Comparison of ENCODE assay signal across 14 cellular contexts in the genomic region with DNA sequence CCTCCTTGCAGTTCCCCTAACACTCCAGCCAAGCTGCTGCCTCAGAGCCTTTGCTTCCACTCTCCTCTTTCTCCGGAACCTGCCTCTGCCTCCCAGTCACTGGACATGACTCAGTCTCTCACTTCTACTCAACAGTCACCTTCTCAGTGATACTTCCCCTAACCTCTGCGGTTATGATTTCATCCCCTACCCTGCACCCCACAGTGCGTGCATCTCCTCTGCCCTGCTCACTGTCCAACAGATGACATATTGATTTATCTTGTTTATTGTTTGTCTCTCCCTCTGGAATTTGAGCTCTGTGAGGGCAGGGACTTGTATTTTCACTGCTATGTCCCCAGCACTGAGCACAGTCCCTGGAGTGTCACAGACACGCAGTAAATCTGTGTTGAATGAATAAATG.
DNase-seq lines count a peak whose midpoint lies in the region; ATAC-seq and TF ChIP-seq lines count a peak whose summit lies in the region.
"Had no signal": no experiment of that assay in that cellular context is flagged by ENCODE, and none has a peak within 500 bp of the region (broad histone marks: within the 10 kb centered on the region; RNA-seq: fewer than 3 reads in every experiment).

No MANE protein-coding gene starts in this region.

- TF ChIP-seq EP300 in ovary (IDR thresholded peaks at IDR 0.05): no peak

- H3K27ac Mint-ChIP-seq in activated CD4-positive, alpha-beta T cell treated with anti-CD3 and anti-CD28 coated beads, Interleukin-2, amount 10 ng/mL, durations not matched to agents 24 days and 14 days: no peak overlapping the region
- H3K27ac Mint-ChIP-seq in central memory CD8-positive, alpha-beta T cell (ENCODE audit: low read depth): no peak overlapping the region

- H3K4me3 ChIP-seq in ovary (no peak overlapping the region), esophagus squamous epithelium (no peak overlapping the region)
- H3K4me3 ChIP-seq: A549 had no signal

- DNase-seq in activated CD4-positive, alpha-beta T cell treated with anti-CD3 and anti-CD28 coated beads, Interleukin-2, amount 10 ng/mL, durations not matched to agents 24 days and 14 days: no peak
- DNase-seq in activated CD4-positive, alpha-beta T cell treated with anti-CD3 and anti-CD28 coated beads, Interleukin-2, amount 50 U/mL, for 4 hours: no peak
- DNase-seq in HT1080 (ENCODE audit: low read depth) (peak; percentile 74), ovary (no peak), DMS53 treated with DMSO at 0.1 percent for 48 hours (lab: John Stamatoyannopoulos, UW; ENCODE audit: unreplicated experiment) (no peak), esophagus squamous epithelium (lab: John Stamatoyannopoulos, UW) (no peak)
- DNase-seq in central memory CD8-positive, alpha-beta T cell (ENCODE audit: low spot score in 2 of 2): no peak
- peak; percentile 50 for DNase-seq in stimulated activated CD4-positive, alpha-beta T cell treated with anti-CD3 and anti-CD28 coated beads, Interleukin-1b, Interleukin-23, amount 100 ng/mL, for 48 hours
- DNase-seq: Caco-2, glutamatergic neuron, islet precursor cell, NCI-H1417 had no signal

- TF ChIP-seq CTCF in ovary (IDR thresholded peaks at IDR 0.05) (no peak), esophagus squamous epithelium (IDR thresholded peaks at IDR 0.05) (no peak)

- no peak overlapping the region for H3K27ac ChIP-seq in ovary
- no peak overlapping the region for H3K27ac ChIP-seq in esophagus squamous epithelium
- H3K27ac ChIP-seq: A549 had no signal

- H3K9me3 Mint-ChIP-seq in activated CD4-positive, alpha-beta T cell treated with anti-CD3 and anti-CD28 coated beads, Interleukin-2, amount 10 ng/mL, durations not matched to agents 24 days and 14 days: no peaks in the 10 kb centered on the region
- no peaks in the 10 kb centered on the region for H3K9me3 Mint-ChIP-seq in central memory CD8-positive, alpha-beta T cell

- intact Hi-C loops in activated CD4-positive, alpha-beta T cell treated with anti-CD3 and anti-CD28 coated beads, Interleukin-2, amount 10 ng/mL, durations not matched to agents 24 days and 14 days (cut with micrococcal nuclease): no loop called here
- intact Hi-C loops in ovary (cut with DNase I) (no loop called here), esophagus squamous epithelium (cut with DNase I) (no loop called here)

- H3K36me3 ChIP-seq in ovary: no peaks in the 10 kb centered on the region
- H3K36me3 ChIP-seq in esophagus squamous epithelium: no peaks in the 10 kb centered on the region

- 85 to 90% (median 87%) methylated on average over 4 of the region's 4 CpGs for WGBS in ovary, 3 donors
- WGBS in esophagus squamous epithelium, 2 donors: 62 to 89% methylated on average over 3 to 4 of the region's 4 CpGs

- peak overlapping the region; percentile 55 for H3K4me3 Mint-ChIP-seq in activated CD4-positive, alpha-beta T cell treated with anti-CD3 and anti-CD28 coated beads, Interleukin-2, amount 10 ng/mL, durations not matched to agents 24 days and 14 days
- peak overlapping the region; percentile 4 for H3K4me3 Mint-ChIP-seq in central memory CD8-positive, alpha-beta T cell

- no peak for ATAC-seq in central memory CD8-positive, alpha-beta T cell (replicated peaks; ENCODE audit: extremely low read depth, poor library complexity, severe bottlenecking)
- ATAC-seq: A549, Panc1 had no signal

- no peaks in the 10 kb centered on the region for H3K27me3 ChIP-seq in ovary
- peaks cover 0 to 40% (median 0%) of the 10 kb centered on the region in 4 donors for H3K27me3 ChIP-seq in esophagus squamous epithelium

- TF ChIP-seq POLR2A in ovary (IDR thresholded peaks at IDR 0.05) (no peak), esophagus squamous epithelium (IDR thresholded peaks at IDR 0.05) (no peak)

- peaks cover 39% of the 10 kb centered on the region for H3K27me3 Mint-ChIP-seq in activated CD4-positive, alpha-beta T cell treated with anti-CD3 and anti-CD28 coated beads, Interleukin-2, amount 10 ng/mL, durations not matched to agents 24 days and 14 days
- peaks cover 27% of the 10 kb centered on the region for H3K27me3 Mint-ChIP-seq in central memory CD8-positive, alpha-beta T cell

- H3K4me1 ChIP-seq in ovary (ENCODE audit: insufficient read depth): no peaks in the 10 kb centered on the region
- peaks cover 0 to 8% (median 0%) of the 10 kb centered on the region in 3 donors for H3K4me1 ChIP-seq in esophagus squamous epithelium
- H3K4me1 ChIP-seq: A549, Caco-2 had no signal

- H3K36me3 Mint-ChIP-seq in activated CD4-positive, alpha-beta T cell treated with anti-CD3 and anti-CD28 coated beads, Interleukin-2, amount 10 ng/mL, durations not matched to agents 24 days and 14 days (ENCODE audit: low read depth): no peaks in the 10 kb centered on the region
- H3K36me3 Mint-ChIP-seq in central memory CD8-positive, alpha-beta T cell (ENCODE audit: insufficient read depth): peaks cover 1% of the 10 kb centered on the region

- peaks cover 17% of the 10 kb centered on the region for H3K4me1 Mint-ChIP-seq in activated CD4-positive, alpha-beta T cell treated with anti-CD3 and anti-CD28 coated beads, Interleukin-2, amount 10 ng/mL, durations not matched to agents 24 days and 14 days
- peaks cover 11% of the 10 kb centered on the region for H3K4me1 Mint-ChIP-seq in central memory CD8-positive, alpha-beta T cell

- H3K9me3 ChIP-seq in ovary (no peaks in the 10 kb centered on the region), esophagus squamous epithelium (no peaks in the 10 kb centered on the region)
- H3K9me3 ChIP-seq: A549, Caco-2 had no signal

Comparison
In these comparisons a context has a peak if more than half of its experiments do, and no peak if none do; other contexts are left out.
1. DNase-seq: peak in HT1080 (single experiment) and stimulated activated CD4-positive, alpha-beta T cell treated with anti-CD3 and anti-CD28 coated beads, Interleukin-1b, Interleukin-23, amount 100 ng/mL, for 48 hours (single experiment); none in activated CD4-positive, alpha-beta T cell treated with anti-CD3 and anti-CD28 coated beads, Interleukin-2, amount 10 ng/mL, durations not matched to agents 24 days and 14 days (single experiment), activated CD4-positive, alpha-beta T cell treated with anti-CD3 and anti-CD28 coated beads, Interleukin-2, amount 50 U/mL, for 4 hours (0 of 2), central memory CD8-positive, alpha-beta T cell (0 of 2), ovary (0 of 5), DMS53 treated with DMSO at 0.1 percent for 48 hours (single experiment) and esophagus squamous epithelium (single experiment).